ENCODE assay signal across 21 cellular contexts in the genomic region with DNA sequence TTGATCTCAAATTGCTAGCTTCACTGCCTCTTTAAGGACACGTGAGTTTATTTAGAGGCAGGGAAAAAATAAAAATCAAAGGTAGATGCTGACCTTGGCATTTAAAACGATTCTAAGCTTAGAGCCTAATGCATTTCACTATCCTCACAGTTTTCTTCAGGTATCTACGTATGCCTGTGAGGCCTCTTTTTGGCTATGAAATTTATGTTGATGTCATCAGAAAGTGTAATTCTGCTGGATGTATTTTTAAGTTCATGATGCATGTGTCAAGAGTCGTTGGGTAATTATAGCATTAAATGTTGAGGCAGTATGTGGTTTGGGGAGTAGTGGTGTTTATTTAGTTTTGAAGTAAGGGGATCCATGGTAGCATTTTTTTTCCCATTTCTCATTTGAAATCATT. TPM values are rescaled to one million over a fixed set of nuclear protein-coding genes. Genes with fewer than 3 reads are reported as not detected.
"Had no signal": no experiment of that assay in that cellular context is flagged by ENCODE, and none has a peak within 500 bp of the region (broad histone marks: within the 10 kb centered on the region; RNA-seq: fewer than 3 reads in every experiment).

No MANE protein-coding gene starts in this region.

- DNase-seq: activated CD4-positive, alpha-beta T cell treated with anti-CD3 and anti-CD28 coated beads for 4 hours; activated CD8-positive, alpha-beta memory T cell treated with anti-CD3 and anti-CD28 coated beads, Interleukin-2, amount 10 ng/mL, durations not matched to agents 7 days and 5 days; activated effector memory CD4-positive, alpha-beta T cell treated with anti-CD3 and anti-CD28 coated beads, Interleukin-2, amount 50 U/mL, for 16 hours; activated naive CD4-positive, alpha-beta T cell treated with Interleukin-2 at 50 U/mL for 16 hours; activated T-cell treated with anti-CD3 and anti-CD28 coated beads, Interleukin-2, amount 50 U/mL, for 4 hours; brain microvascular endothelial cell; cerebellar nuclear complex; Kasumi-1; KBM-7; NCI-H1694 treated with DMSO at 0.1 percent for 48 hours; NCI-H2171; NCI-H2227 treated with DMSO at 0.1 percent for 48 hours; NCI-H446 treated with DMSO at 0.1 percent for 48 hours; NCI-H524 treated with DMSO at 0.1 percent for 48 hours; NCI-H748 treated with DMSO at 0.1 percent for 48 hours had no signal

- H3K9me3 Mint-ChIP-seq: activated T-cell treated with anti-CD3 and anti-CD28 coated beads, Interleukin-2, amount 50 U/mL, for 4 hours; T-helper 1 cell treated with Interleukin-12 subunit alpha and Interleukin-12 subunit beta and Interleukin-4 antibody, amounts not matched to agents 30 μg/mL and 1 μg/mL, for 36 hours had no signal

- H3K36me3 ChIP-seq: brain microvascular endothelial cell, cardiac muscle cell had no signal

- H3K27ac ChIP-seq: brain microvascular endothelial cell, cardiac muscle cell had no signal

- H3K4me1 Mint-ChIP-seq: activated CD8-positive, alpha-beta memory T cell treated with anti-CD3 and anti-CD28 coated beads, Interleukin-2, amount 10 ng/mL, durations not matched to agents 7 days and 5 days had no signal

- ATAC-seq: activated CD4-positive, CD25-positive, alpha-beta regulatory T cell treated with anti-CD3 and anti-CD28 coated beads, Interleukin-2, amount 50 U/mL, for 24 hours; activated CD8-positive, alpha-beta memory T cell treated with anti-CD3 and anti-CD28 coated beads, Interleukin-2, amount 10 ng/mL, durations not matched to agents 7 days and 5 days; activated T-cell treated with anti-CD3 and anti-CD28 coated beads, Interleukin-2, amount 50 U/mL, for 4 hours had no signal

- H3K27ac Mint-ChIP-seq: activated CD8-positive, alpha-beta memory T cell treated with anti-CD3 and anti-CD28 coated beads, Interleukin-2, amount 10 ng/mL, durations not matched to agents 7 days and 5 days; activated naive CD8-positive, alpha-beta T cell; T-helper 1 cell treated with Interleukin-12 subunit alpha and Interleukin-12 subunit beta and Interleukin-4 antibody, amounts not matched to agents 30 μg/mL and 1 μg/mL, for 36 hours had no signal

- H3K36me3 Mint-ChIP-seq: activated CD8-positive, alpha-beta memory T cell treated with anti-CD3 and anti-CD28 coated beads, Interleukin-2, amount 10 ng/mL, durations not matched to agents 7 days and 5 days; activated naive CD8-positive, alpha-beta T cell had no signal

- H3K4me3 Mint-ChIP-seq: activated CD8-positive, alpha-beta memory T cell treated with anti-CD3 and anti-CD28 coated beads, Interleukin-2, amount 10 ng/mL, durations not matched to agents 7 days and 5 days; activated naive CD8-positive, alpha-beta T cell; activated T-cell treated with anti-CD3 and anti-CD28 coated beads, Interleukin-2, amount 50 U/mL, for 4 hours; T-helper 1 cell treated with Interleukin-12 subunit alpha and Interleukin-12 subunit beta and Interleukin-4 antibody, amounts not matched to agents 30 μg/mL and 1 μg/mL, for 36 hours had no signal

- H3K27me3 ChIP-seq: brain microvascular endothelial cell, cardiac muscle cell had no signal

- H3K4me3 ChIP-seq: cardiac muscle cell had no signal

RNA-seq across cellular contexts. Expression of gene KRTAP3-2, which starts 4.2 kb away (rescaled TPM):
- total RNA-seq: activated CD8-positive, alpha-beta memory T cell treated with anti-CD3 and anti-CD28 coated beads, Interleukin-2, amount 10 ng/mL, durations not matched to agents 7 days and 5 days; activated T-cell treated with anti-CD3 and anti-CD28 coated beads, Interleukin-2, amount 50 U/mL, for 4 hours; cardiac muscle cell; OCI-LY7; SK-MEL-5 had no signal
- polyA plus RNA-seq: cardiac muscle cell had no signal

RNA-seq across cellular contexts. Expression of gene KRTAP3-1, which starts 5.0 kb away (rescaled TPM):
- total RNA-seq: activated CD8-positive, alpha-beta memory T cell treated with anti-CD3 and anti-CD28 coated beads, Interleukin-2, amount 10 ng/mL, durations not matched to agents 7 days and 5 days; activated T-cell treated with anti-CD3 and anti-CD28 coated beads, Interleukin-2, amount 50 U/mL, for 4 hours; cardiac muscle cell; OCI-LY7; SK-MEL-5 had no signal
- polyA plus RNA-seq: cardiac muscle cell had no signal

RNA-seq across cellular contexts. Expression of gene KRTAP3-3, which starts 10.0 kb away (rescaled TPM):
- total RNA-seq: activated CD8-positive, alpha-beta memory T cell treated with anti-CD3 and anti-CD28 coated beads, Interleukin-2, amount 10 ng/mL, durations not matched to agents 7 days and 5 days; activated T-cell treated with anti-CD3 and anti-CD28 coated beads, Interleukin-2, amount 50 U/mL, for 4 hours; cardiac muscle cell; OCI-LY7; SK-MEL-5 had no signal
- polyA plus RNA-seq: cardiac muscle cell had no signal

RNA-seq across cellular contexts. Expression of gene KRT40, which starts 19.8 kb away (rescaled TPM):
- total RNA-seq: activated CD8-positive, alpha-beta memory T cell treated with anti-CD3 and anti-CD28 coated beads, Interleukin-2, amount 10 ng/mL, durations not matched to agents 7 days and 5 days; activated T-cell treated with anti-CD3 and anti-CD28 coated beads, Interleukin-2, amount 50 U/mL, for 4 hours; cardiac muscle cell; OCI-LY7; SK-MEL-5 had no signal
- polyA plus RNA-seq: cardiac muscle cell had no signal

RNA-seq across cellular contexts. Expression of gene KRTAP1-5, which starts 23.1 kb away (rescaled TPM):
- total RNA-seq: activated CD8-positive, alpha-beta memory T cell treated with anti-CD3 and anti-CD28 coated beads, Interleukin-2, amount 10 ng/mL, durations not matched to agents 7 days and 5 days; activated T-cell treated with anti-CD3 and anti-CD28 coated beads, Interleukin-2, amount 50 U/mL, for 4 hours; cardiac muscle cell; OCI-LY7; SK-MEL-5 had no signal
- polyA plus RNA-seq: cardiac muscle cell had no signal
